Comparison of ENCODE assay signal across 8 cellular contexts in the genomic region with DNA sequence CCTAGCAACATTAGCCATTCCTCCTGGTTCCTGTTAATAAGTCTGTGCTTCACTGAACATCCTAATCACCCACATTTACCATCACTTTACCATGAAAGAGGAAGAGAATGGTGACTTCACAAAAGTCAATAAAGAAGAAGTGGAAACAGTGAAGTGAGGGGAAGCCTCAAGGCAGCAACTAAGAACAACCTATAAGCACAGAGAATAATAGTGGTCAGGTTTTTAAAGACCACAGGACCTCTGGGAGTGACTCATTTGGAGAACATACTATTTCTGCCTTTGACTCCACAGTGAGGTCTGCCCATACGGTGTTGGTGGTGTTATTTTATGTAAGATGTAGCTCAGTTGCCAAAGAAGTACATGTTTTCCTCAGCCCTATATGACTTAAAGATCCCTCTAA.
DNase-seq lines count a peak whose midpoint lies in the region; ATAC-seq, FAIRE-seq and TF ChIP-seq lines count a peak whose summit lies in the region.

No MANE protein-coding gene starts in this region.

- H3K4me3 ChIP-seq in BE2C (ENCODE audit: low read depth, low read length) (no peak overlapping the region), kidney (ENCODE audit: low read length in 2 of 2) (no peak overlapping the region)

- H3K4me1 ChIP-seq in BE2C (peaks cover 3% of the 10 kb centered on the region), kidney (ENCODE audit: control insufficient read depth in 1 of 2, insufficient read depth in 1 of 2, low read depth in 1 of 2, low read length in 2 of 2) (no peaks in the 10 kb centered on the region)

- peaks cover 58% of the 10 kb centered on the region for H3K4me1 Mint-ChIP-seq in activated T-cell treated with anti-CD3 and anti-CD28 coated beads, Interleukin-2, amount 50 U/mL, for 24 hours (ENCODE audit: low read depth)

- H3K36me3 Mint-ChIP-seq in activated T-cell treated with anti-CD3 and anti-CD28 coated beads, Interleukin-2, amount 50 U/mL, for 24 hours (ENCODE audit: low read depth), result no peaks in the 10 kb centered on the region

- no peak for FAIRE-seq in kidney (lab: Jason Lieb, UNC)

- no peak overlapping the region for H3K27ac ChIP-seq in kidney (ENCODE audit: low read depth in 2 of 2, low read length in 2 of 2)

- H3K27ac Mint-ChIP-seq in activated T-cell treated with anti-CD3 and anti-CD28 coated beads, Interleukin-2, amount 50 U/mL, for 24 hours, result peak overlapping the region; percentile 95

- no peak for DNase-seq in activated T-cell treated with anti-CD3 and anti-CD28 coated beads, Interleukin-2, amount 50 U/mL, for 24 hours
- no peak for DNase-seq in activated T-cell treated with anti-CD3 and anti-CD28 coated beads, Interleukin-2, amount 50 U/mL, for 1 hour
- peak; percentile 76 for DNase-seq in RPMI7951 (ENCODE audit: low read depth)
- peak; percentile 42 for DNase-seq in germinal center (ENCODE audit: low spot score)
- DNase-seq in BE2C, result no peak
- no peak for DNase-seq in kidney
- no peak for DNase-seq in ureter (ENCODE audit: low spot score)

- peaks cover 4% of the 10 kb centered on the region for H3K27me3 Mint-ChIP-seq in activated T-cell treated with anti-CD3 and anti-CD28 coated beads, Interleukin-2, amount 50 U/mL, for 24 hours

- no peaks in the 10 kb centered on the region for H3K9me3 ChIP-seq in BE2C
- no peaks in the 10 kb centered on the region for H3K9me3 ChIP-seq in kidney (ENCODE audit: control insufficient read depth in 1 of 2, low read length in 2 of 2)

- H3K4me3 Mint-ChIP-seq in activated T-cell treated with anti-CD3 and anti-CD28 coated beads, Interleukin-2, amount 50 U/mL, for 24 hours, result peak overlapping the region; percentile 11

- no peaks in the 10 kb centered on the region for H3K9me3 Mint-ChIP-seq in activated T-cell treated with anti-CD3 and anti-CD28 coated beads, Interleukin-2, amount 50 U/mL, for 24 hours

- no peaks in the 10 kb centered on the region for H3K27me3 ChIP-seq in BE2C

- peak; percentile 95 for ATAC-seq in HG02970 (IDR thresholded peaks at IDR 0.05; ENCODE audit: low FRiP score, unreplicated experiment)

- intact Hi-C loops in kidney (cut with DNase I), result no loop called here

- H3K36me3 ChIP-seq in BE2C (no peaks in the 10 kb centered on the region), kidney (ENCODE audit: control insufficient read depth in 1 of 2, insufficient read depth in 2 of 2, low read length in 2 of 2) (no peaks in the 10 kb centered on the region)

- H3K9ac ChIP-seq in kidney (ENCODE audit: low read length in 2 of 2), result no peak overlapping the region

- TF ChIP-seq CTCF in BE2C (IDR thresholded peaks at IDR 0.05; ENCODE audit: low read depth, low read length) (no peak), kidney (IDR thresholded peaks at IDR 0.05; ENCODE audit: borderline replicate concordance, extremely low read depth, insufficient read depth) (no peak)

Comparison
In these comparisons a context has a peak if more than half of its experiments do, and no peak if none do; other contexts are left out.
1. DNase-seq: peak in RPMI7951 (single experiment) and germinal center (single experiment); none in activated T-cell treated with anti-CD3 and anti-CD28 coated beads, Interleukin-2, amount 50 U/mL, for 24 hours (single experiment), activated T-cell treated with anti-CD3 and anti-CD28 coated beads, Interleukin-2, amount 50 U/mL, for 1 hour (single experiment), BE2C (single experiment), kidney (single experiment) and ureter (single experiment).